13 cellular contexts compared by ENCODE assay signal in genomic region chr11:11409916-11410315, GRCh38. TPM values are rescaled to one million over a fixed set of nuclear protein-coding genes. Genes with fewer than 3 reads are reported as not detected.
DNase-seq lines count a peak whose midpoint lies in the region; ATAC-seq, FAIRE-seq and TF ChIP-seq lines count a peak whose summit lies in the region.
"Had no signal": no experiment of that assay in that cellular context is flagged by ENCODE, and none has a peak within 500 bp of the region (broad histone marks: within the 10 kb centered on the region; RNA-seq: fewer than 3 reads in every experiment).

No MANE protein-coding gene starts in this region.

- TF ChIP-seq EP300 in sigmoid colon (IDR thresholded peaks at IDR 0.05), result no peak

- H3K4me1 ChIP-seq in sigmoid colon (peaks cover 0 to 57% (median 51%) of the 10 kb centered on the region in 4 donors), body of pancreas (no peaks in the 10 kb centered on the region), A673 (ENCODE audit: insufficient read depth, low read length, poor library complexity, severe bottlenecking) (no peaks in the 10 kb centered on the region)
- H3K4me1 ChIP-seq: pancreas had no signal

- H3K27ac ChIP-seq in sigmoid colon (peak overlapping the region; percentile 46 to 94 (median 78)), body of pancreas (no peak overlapping the region), A673 (ENCODE audit: low read depth, low read length, poor library complexity, severe bottlenecking) (no peak overlapping the region)
- H3K27ac ChIP-seq: pancreas, vagina had no signal

- TF ChIP-seq CTCF in sigmoid colon (IDR thresholded peaks at IDR 0.05), result no peak
- no peak for TF ChIP-seq CTCF in body of pancreas (IDR thresholded peaks at IDR 0.05)
- no peak for TF ChIP-seq CTCF in A673 (conservative IDR thresholded peaks at IDR 0.05; ENCODE audit: low read depth, low read length)

- H3K27me3 ChIP-seq in sigmoid colon (no peaks in the 10 kb centered on the region), body of pancreas (no peaks in the 10 kb centered on the region), A673 (replicated peaks; ENCODE audit: insufficient read depth, low read depth, low read length, poor library complexity) (no peaks in the 10 kb centered on the region)
- H3K27me3 ChIP-seq: pancreas, vagina had no signal

- CTCF ChIA-PET in A673 (lab: Charles Lee), result no interaction called here

- no TSS peak for BruUV-seq in A673 (replicated peaks; lab: Mats Ljungman, UMichigan)

- H3K9me3 ChIP-seq in sigmoid colon (no peaks in the 10 kb centered on the region), body of pancreas (no peaks in the 10 kb centered on the region), A673 (ENCODE audit: low read depth, low read length, poor library complexity, severe bottlenecking) (no peaks in the 10 kb centered on the region)
- H3K9me3 ChIP-seq: pancreas, vagina had no signal

- peak; percentile 41 for DNase-seq in NCI-H82 (lab: John Stamatoyannopoulos, UW)
- no peak for DNase-seq in NCI-H82 treated with DMSO at 0.1 percent for 48 hours (lab: John Stamatoyannopoulos, UW; ENCODE audit: unreplicated experiment)
- DNase-seq in NCI-H2171 treated with DMSO at 0.1 percent for 48 hours (lab: John Stamatoyannopoulos, UW), result peak; percentile 88
- DNase-seq in erythroblast (lab: John Stamatoyannopoulos, UW), result peak; percentile 74 to 89
- DNase-seq in sigmoid colon, result no peak
- no peak for DNase-seq in GM19239 (ENCODE audit: insufficient read length, low spot score)
- no peak for DNase-seq in body of pancreas
- no peak for DNase-seq in A673 (ENCODE audit: low spot score)
- DNase-seq: activated B cell treated with CpG ODN at 0.5 μM for 24 hours, cortex of kidney, NCI-H446, pancreas had no signal

- POLR2A ChIA-PET in A673 (lab: Charles Lee; ENCODE audit: low non-redundant PET), result no interaction called here

- H3K4me3 ChIP-seq in sigmoid colon, result no peak overlapping the region
- no peak overlapping the region for H3K4me3 ChIP-seq in body of pancreas
- no peak overlapping the region for H3K4me3 ChIP-seq in A673 (ENCODE audit: low read depth, low read length, poor library complexity, severe bottlenecking)
- H3K4me3 ChIP-seq: pancreas, vagina had no signal

- TF ChIP-seq POLR2A in erythroblast (IDR thresholded peaks at IDR 0.05; ENCODE audit: low read length) (no peak), sigmoid colon (IDR thresholded peaks at IDR 0.05) (no peak), body of pancreas (IDR thresholded peaks at IDR 0.05) (no peak)

- intact Hi-C loops in sigmoid colon (cut with DNase I) (loop anchor here (5.0 kb wide), 3 partner anchors 52 to 372 kb away; no protein-coding TSS in a partner anchor), body of pancreas (cut with DNase I) (no loop called here), A673 (cut with micrococcal nuclease; ENCODE audit: unreplicated experiment) (no loop called here)

- no peaks in the 10 kb centered on the region for H3K36me3 ChIP-seq in sigmoid colon
- no peaks in the 10 kb centered on the region for H3K36me3 ChIP-seq in body of pancreas (replicated peaks in 1 of 2; ENCODE audit: insufficient read depth in 1 of 2, low read depth in 2 of 2)
- H3K36me3 ChIP-seq in A673 (ENCODE audit: insufficient read depth, low read length, poor library complexity, severe bottlenecking), result no peaks in the 10 kb centered on the region
- H3K36me3 ChIP-seq: pancreas, vagina had no signal

- no peak for ATAC-seq in body of pancreas
- ATAC-seq: pancreas had no signal

- WGBS in sigmoid colon, 2 donors, result 14 to 68% methylated on average over 3 of the region's 3 CpGs
- 70 to 72% methylated on average over 2 to 3 of the region's 3 CpGs for WGBS in body of pancreas, 2 donors

- FAIRE-seq in GM19239 (lab: Jason Lieb, UNC), result no peak
- FAIRE-seq: pancreas had no signal

RNA-seq across cellular contexts. Expression of gene CSNK2A3, which starts 56.9 kb away (rescaled TPM):
- total RNA-seq in sigmoid colon (1 to 10 TPM in 3 of 4 donors, under 1 TPM in 1; 0.33 to 5.5 (median 2.7) TPM), body of pancreas (under 1 TPM in 1 of 2 donors, not detected in 1; 0.78 TPM), A673 (2021) (1.1 and 1.4 TPM in 2 replicates)
- under 1 TPM in 1 of 3 donors, not detected in 2; 0.60 TPM for polyA plus RNA-seq in sigmoid colon

Comparison
In these comparisons a context has a peak if more than half of its experiments do, and no peak if none do; other contexts are left out.
1. DNase-seq: peak in NCI-H82 (single experiment), NCI-H2171 treated with DMSO at 0.1 percent for 48 hours (single experiment) and erythroblast (2 of 2); none in NCI-H82 treated with DMSO at 0.1 percent for 48 hours (single experiment), sigmoid colon (single experiment), GM19239 (single experiment), body of pancreas (0 of 4) and A673 (single experiment).
2. H3K27ac ChIP-seq: peak in sigmoid colon (4 of 4); none in body of pancreas (0 of 4) and A673 (single experiment).